ENCODE assay signal across 9 cellular contexts in genomic region chr12:50257226-50258166, GRCh38. TPM values are rescaled to one million over a fixed set of nuclear protein-coding genes. Genes with fewer than 3 reads are reported as not detected.
DNase-seq lines count a peak whose midpoint lies in the region; ATAC-seq and TF ChIP-seq lines count a peak whose summit lies in the region.
"Had no signal": no experiment of that assay in that cellular context is flagged by ENCODE, and none has a peak within 500 bp of the region (broad histone marks: within the 10 kb centered on the region; RNA-seq: fewer than 3 reads in every experiment).

No MANE protein-coding gene starts in this region.

- H3K27me3 ChIP-seq in RWPE2 (ENCODE audit: insufficient read depth, poor library complexity, severe bottlenecking) (no peaks in the 10 kb centered on the region), gastroesophageal sphincter (no peaks in the 10 kb centered on the region)
- H3K27me3 ChIP-seq: neutrophil had no signal

- H3K36me3 ChIP-seq in RWPE2 (ENCODE audit: low read depth) (no peaks in the 10 kb centered on the region), gastroesophageal sphincter (no peaks in the 10 kb centered on the region)
- H3K36me3 ChIP-seq: neutrophil had no signal

- no peak overlapping the region for H3K4me3 ChIP-seq in RWPE2 (ENCODE audit: severe bottlenecking)
- no peak overlapping the region for H3K4me3 ChIP-seq in gastroesophageal sphincter
- no peak overlapping the region for H3K4me3 ChIP-seq in skeletal muscle cell (ENCODE audit: low read depth, low read length)

- peak; percentile 34 for ATAC-seq in RWPE2 (ENCODE audit: low read depth)
- ATAC-seq in gastroesophageal sphincter, result peak; percentile 74
- ATAC-seq in GM19467 (IDR thresholded peaks at IDR 0.05; ENCODE audit: unreplicated experiment), result no peak
- ATAC-seq in GM18873 (IDR thresholded peaks at IDR 0.05; ENCODE audit: low FRiP score, unreplicated experiment), result no peak

- no peak for TF ChIP-seq POLR2A in gastroesophageal sphincter (IDR thresholded peaks at IDR 0.05)

- TF ChIP-seq EP300 in Ishikawa (IDR thresholded peaks at IDR 0.05; ENCODE audit: borderline replicate concordance) (no peak), gastroesophageal sphincter (IDR thresholded peaks at IDR 0.05) (no peak)

- H3K9me3 ChIP-seq in RWPE2 (ENCODE audit: severe bottlenecking) (no peaks in the 10 kb centered on the region), gastroesophageal sphincter (no peaks in the 10 kb centered on the region)
- H3K9me3 ChIP-seq: neutrophil had no signal

- no peak for TF ChIP-seq RAD21 in Ishikawa (IDR thresholded peaks at IDR 0.05; ENCODE audit: low read depth)

- peaks cover 63% of the 10 kb centered on the region for H3K4me1 ChIP-seq in RWPE2 (ENCODE audit: insufficient read depth, poor library complexity, severe bottlenecking)
- H3K4me1 ChIP-seq in gastroesophageal sphincter, result peaks cover 6 to 32% (median 13%) of the 10 kb centered on the region in 3 donors

- peak overlapping the region; percentile 84 for H3K27ac ChIP-seq in RWPE2 (ENCODE audit: poor library complexity, severe bottlenecking)
- peak overlapping the region in 3 of 4 donors; percentile 48 to 64 (median 49) for H3K27ac ChIP-seq in gastroesophageal sphincter
- H3K27ac ChIP-seq: neutrophil had no signal

- TF ChIP-seq CTCF in RWPE2 (IDR thresholded peaks at IDR 0.05; ENCODE audit: poor library complexity, severe bottlenecking) (no peak), gastroesophageal sphincter (IDR thresholded peaks at IDR 0.05) (no peak)

- no peak for DNase-seq in RWPE2 (ENCODE audit: low spot score)
- DNase-seq in skeletal muscle cell (ENCODE audit: low read depth), result peak; percentile 49
- DNase-seq in D341Med (ENCODE audit: low spot score), result no peak
- no peak for DNase-seq in stimulated activated CD4-positive, alpha-beta T cell treated with anti-CD3 and anti-CD28 coated beads, Interleukin-15, amount 100 ng/mL, for 24 hours

- WGBS in gastroesophageal sphincter (ENCODE audit: low coverage in 1 of 2), 2 donors, result 36 to 42% methylated on average over 6 of the region's 6 CpGs

TF ChIP-seq in Ishikawa, 13 proteins besides CTCF, POLR2A, EP300 and RAD21:
- TF ChIP-seq NFIC (IDR thresholded peaks at IDR 0.05), result peak; percentile 50
- no peak for TF ChIP-seq CREB1 (IDR thresholded peaks at IDR 0.05; ENCODE audit: low read depth)
- peak; percentile 71 for TF ChIP-seq TEAD4 (IDR thresholded peaks at IDR 0.05)

RNA-seq across cellular contexts. Expression of gene LIMA1, which starts 25.8 kb away (rescaled TPM):
- 10 to 100 TPM; 27.6 to 91.3 (median 64.6) TPM for total RNA-seq in gastroesophageal sphincter

Comparison
In these comparisons a context has a peak if more than half of its experiments do, and no peak if none do; other contexts are left out.
1. ATAC-seq: peak in RWPE2 (single experiment) and gastroesophageal sphincter (single experiment); none in GM19467 (single experiment) and GM18873 (single experiment).